20 cellular contexts compared by ENCODE assay signal in the genomic region with DNA sequence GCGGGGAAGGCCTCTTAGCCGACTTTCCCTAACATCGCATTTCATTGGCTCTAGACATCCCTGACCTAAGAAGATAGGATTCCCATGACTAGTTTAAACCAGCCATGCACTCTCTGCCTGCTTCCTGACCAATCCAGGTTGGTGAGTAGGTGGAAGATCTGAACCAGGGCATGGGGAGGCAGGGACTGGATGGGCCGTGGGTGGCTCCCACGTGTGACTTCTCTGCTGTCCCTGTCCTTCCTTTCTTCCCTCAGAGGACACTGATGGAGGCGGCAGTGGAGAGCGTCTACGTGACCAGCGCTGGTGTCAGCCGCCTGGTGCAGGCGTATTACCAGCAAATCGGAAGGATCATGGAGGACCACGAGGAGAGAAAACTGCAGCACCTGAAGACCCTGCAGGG.
"Had no signal": no experiment of that assay in that cellular context is flagged by ENCODE, and none has a peak within 500 bp of the region (broad histone marks: within the 10 kb centered on the region; RNA-seq: fewer than 3 reads in every experiment).

No MANE protein-coding gene starts in this region.

- H3K4me3 Mint-ChIP-seq: naive thymus-derived CD4-positive, alpha-beta T cell; nephron; stimulated activated memory B cell treated with anti-CD40 and anti-IgM and Interleukin-4, amounts not matched to agents 10 μg/mL and 1 μg/mL and 100 μg/mL, for 72 hours; type B pancreatic cell had no signal

- H3K4me3 ChIP-seq: coronary artery, esophagus squamous epithelium, gastrocnemius medialis, ovary, right lobe of liver, testis, tibial artery had no signal

- H3K36me3 Mint-ChIP-seq: naive thymus-derived CD4-positive, alpha-beta T cell; stimulated activated memory B cell treated with anti-CD40 and anti-IgM and Interleukin-4, amounts not matched to agents 10 μg/mL and 1 μg/mL and 100 μg/mL, for 72 hours had no signal

- H3K27me3 Mint-ChIP-seq: type B pancreatic cell had no signal

- H3K4me1 Mint-ChIP-seq: naive thymus-derived CD4-positive, alpha-beta T cell; nephron; stimulated activated memory B cell treated with anti-CD40 and anti-IgM and Interleukin-4, amounts not matched to agents 10 μg/mL and 1 μg/mL and 100 μg/mL, for 72 hours had no signal

- ATAC-seq: gastrocnemius medialis; naive thymus-derived CD4-positive, alpha-beta T cell; right lobe of liver; stimulated activated memory B cell treated with anti-CD40 and anti-IgM and Interleukin-4, amounts not matched to agents 10 μg/mL and 1 μg/mL and 100 μg/mL, for 72 hours; stimulated activated naive CD8-positive, alpha-beta T cell treated with anti-CD3 and anti-CD28 coated beads, Interleukin-15, Interleukin-2, amounts not matched to agents 100 U/mL and 50 U/mL, for 24 hours had no signal

- DNase-seq: dermis blood vessel endothelial cell; effector memory CD4-positive, alpha-beta T cell; erythroblast; esophagus squamous epithelium; gastrocnemius medialis; mesenchymal stem cell; midbrain; naive thymus-derived CD4-positive, alpha-beta T cell; occipital lobe; right lobe of liver; stimulated activated CD4-positive, alpha-beta T cell treated with anti-CD3 and anti-CD28 coated beads, Interleukin-4, amount 100 ng/mL, for 4 hours; stimulated activated naive CD8-positive, alpha-beta T cell treated with anti-CD3 and anti-CD28 coated beads, Interleukin-15, Interleukin-2, amounts not matched to agents 100 U/mL and 50 U/mL, for 24 hours; substantia nigra; testis had no signal

- H3K36me3 ChIP-seq: gastrocnemius medialis, ovary, right lobe of liver had no signal

- H3K27ac Mint-ChIP-seq: nephron; stimulated activated memory B cell treated with anti-CD40 and anti-IgM and Interleukin-4, amounts not matched to agents 10 μg/mL and 1 μg/mL and 100 μg/mL, for 72 hours; type B pancreatic cell had no signal

- H3K27me3 ChIP-seq: esophagus squamous epithelium, gastrocnemius medialis, ovary, right lobe of liver, testis, tibial artery had no signal

- H3K9me3 Mint-ChIP-seq: nephron; stimulated activated memory B cell treated with anti-CD40 and anti-IgM and Interleukin-4, amounts not matched to agents 10 μg/mL and 1 μg/mL and 100 μg/mL, for 72 hours; type B pancreatic cell had no signal
